Comparison of ENCODE assay signal across 5 cellular contexts in genomic region chr22:33879796-33880195, GRCh38.
"Had no signal": no experiment of that assay in that cellular context is flagged by ENCODE, and none has a peak within 500 bp of the region (broad histone marks: within the 10 kb centered on the region; RNA-seq: fewer than 3 reads in every experiment).

No MANE protein-coding gene starts in this region.

- DNase-seq: H9, HCEC 1CT, IMR-90 had no signal

- H3K27ac Mint-ChIP-seq: GM23338 had no signal

- H3K4me3 Mint-ChIP-seq: GM23338, H9 had no signal

- ATAC-seq: GM23338, K562 had no signal

- H3K9me3 Mint-ChIP-seq: GM23338, H9 had no signal
